ENCODE assay signal across 1 cellular context in genomic region chr6:119129148-119129967, GRCh38.
TF ChIP-seq lines count a peak whose summit lies in the region.

No MANE protein-coding gene starts in this region.

TF ChIP-seq in WTC11, 78 proteins besides CTCF, POLR2A, EP300 and RAD21 (continued from another document):
- TF ChIP-seq, protein P1, sequence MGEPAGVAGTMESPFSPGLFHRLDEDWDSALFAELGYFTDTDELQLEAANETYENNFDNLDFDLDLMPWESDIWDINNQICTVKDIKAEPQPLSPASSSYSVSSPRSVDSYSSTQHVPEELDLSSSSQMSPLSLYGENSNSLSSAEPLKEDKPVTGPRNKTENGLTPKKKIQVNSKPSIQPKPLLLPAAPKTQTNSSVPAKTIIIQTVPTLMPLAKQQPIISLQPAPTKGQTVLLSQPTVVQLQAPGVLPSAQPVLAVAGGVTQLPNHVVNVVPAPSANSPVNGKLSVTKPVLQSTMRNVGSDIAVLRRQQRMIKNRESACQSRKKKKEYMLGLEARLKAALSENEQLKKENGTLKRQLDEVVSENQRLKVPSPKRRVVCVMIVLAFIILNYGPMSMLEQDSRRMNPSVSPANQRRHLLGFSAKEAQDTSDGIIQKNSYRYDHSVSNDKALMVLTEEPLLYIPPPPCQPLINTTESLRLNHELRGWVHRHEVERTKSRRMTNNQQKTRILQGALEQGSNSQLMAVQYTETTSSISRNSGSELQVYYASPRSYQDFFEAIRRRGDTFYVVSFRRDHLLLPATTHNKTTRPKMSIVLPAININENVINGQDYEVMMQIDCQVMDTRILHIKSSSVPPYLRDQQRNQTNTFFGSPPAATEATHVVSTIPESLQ (CRISPR knock-in tag; IDR thresholded peaks at IDR 0.05) = no peak
- TF ChIP-seq RELA (CRISPR knock-in tag; IDR thresholded peaks at IDR 0.05; ENCODE audit: borderline replicate concordance) (no peak), FOXP1 (CRISPR knock-in tag; IDR thresholded peaks at IDR 0.05; ENCODE audit: borderline replicate concordance) (no peak), ESRRA (CRISPR knock-in tag; IDR thresholded peaks at IDR 0.05; ENCODE audit: borderline replicate concordance) (no peak), MAX (CRISPR knock-in tag; IDR thresholded peaks at IDR 0.05) (no peak), TCF7 (CRISPR knock-in tag; IDR thresholded peaks at IDR 0.05; ENCODE audit: low read depth) (no peak), ERG (CRISPR knock-in tag; IDR thresholded peaks at IDR 0.05) (no peak)
TF ChIP-seq in WTC11: peak in this region for 0.
